16 cellular contexts compared by ENCODE assay signal in genomic region chr17:49146620-49147306, GRCh38. TPM values are rescaled to one million over a fixed set of nuclear protein-coding genes. Genes with fewer than 3 reads are reported as not detected.
DNase-seq lines count a peak whose midpoint lies in the region; ATAC-seq, FAIRE-seq and TF ChIP-seq lines count a peak whose summit lies in the region.
"Had no signal": no experiment of that assay in that cellular context is flagged by ENCODE, and none has a peak within 500 bp of the region (broad histone marks: within the 10 kb centered on the region; RNA-seq: fewer than 3 reads in every experiment).

No MANE protein-coding gene starts in this region.

- H3K9ac ChIP-seq in adipocyte (ENCODE audit: low read length) (no peak overlapping the region), colonic mucosa (ENCODE audit: low read depth in 2 of 2, low read length in 2 of 2) (no peak overlapping the region)

- H3K4me1 Mint-ChIP-seq in GM23338 = no peaks in the 10 kb centered on the region
- H3K4me1 Mint-ChIP-seq: activated T-helper 17 cell treated with anti-CD3 and anti-CD28 coated beads, Interleukin-2, amount 50 U/mL, for 72 hours; immature natural killer cell had no signal

- no peak for TF ChIP-seq POLR2A in A549 (IDR thresholded peaks at IDR 0.05; ENCODE audit: low read length)
- no peak for TF ChIP-seq POLR2A in esophagus muscularis mucosa (IDR thresholded peaks at IDR 0.05; ENCODE audit: low read depth)

- H3K4me3 ChIP-seq in A549 (no peak overlapping the region), HFF-Myc (replicated peaks; ENCODE audit: low read depth, low read length) (no peak overlapping the region), adipocyte (ENCODE audit: low read length) (no peak overlapping the region), esophagus muscularis mucosa (no peak overlapping the region), colonic mucosa (no peak overlapping the region), GM23338 (no peak overlapping the region)
- H3K4me3 ChIP-seq: suprapubic skin had no signal

- peak; percentile 83 to 87 for DNase-seq in A549 (ENCODE audit: low read depth in 1 of 2, low spot score in 1 of 2)
- peak; percentile 96 for DNase-seq in HFF-Myc (ENCODE audit: extremely low read depth, low read depth)
- DNase-seq in adipocyte (ENCODE audit: low read depth) = peak; percentile 91
- peak; percentile 68 for DNase-seq in glomerular endothelial cell (ENCODE audit: extremely low read depth, low read depth, low spot score)
- DNase-seq in esophagus muscularis mucosa (ENCODE audit: extremely low spot score) = no peak
- no peak for DNase-seq in colonic mucosa
- no peak for DNase-seq in GM23338 (ENCODE audit: low spot score)
- DNase-seq: activated CD4-positive, CD25-positive, alpha-beta regulatory T cell; BE2C; immature natural killer cell; NCI-H2029; RPMI8226 had no signal

- FAIRE-seq in A549 (lab: Jason Lieb, UNC) = peak; percentile 23

- no peaks in the 10 kb centered on the region for H3K9me3 Mint-ChIP-seq in GM23338
- H3K9me3 Mint-ChIP-seq: activated T-helper 17 cell treated with anti-CD3 and anti-CD28 coated beads, Interleukin-2, amount 50 U/mL, for 72 hours; dendritic cell treated with granulocyte-macrophage colony-stimulating factor and Interleukin-4, amounts not matched to agents 40 ng/mL and 50 ng/mL, for 4 days had no signal

- ATAC-seq in A549 = peak; percentile 92 to 99
- no peak for ATAC-seq in HG03520 (IDR thresholded peaks at IDR 0.05; ENCODE audit: unreplicated experiment)
- no peak for ATAC-seq in GM23338
- ATAC-seq: activated T-helper 17 cell treated with anti-CD3 and anti-CD28 coated beads, Interleukin-2, amount 50 U/mL, for 72 hours had no signal

- no peak overlapping the region for H3K4me3 Mint-ChIP-seq in GM23338
- H3K4me3 Mint-ChIP-seq: activated T-helper 17 cell treated with anti-CD3 and anti-CD28 coated beads, Interleukin-2, amount 50 U/mL, for 72 hours; dendritic cell treated with granulocyte-macrophage colony-stimulating factor and Interleukin-4, amounts not matched to agents 40 ng/mL and 50 ng/mL, for 4 days; immature natural killer cell had no signal

- TF ChIP-seq RAD21 in A549 (conservative IDR thresholded peaks at IDR 0.05 in 1 of 2, IDR thresholded peaks at IDR 0.05 in 1 of 2) = no peak

- WGBS in A549 (ENCODE audit: missing lambda C conversion rate) = 5% methylated on average over 3 of the region's 3 CpGs
- WGBS in esophagus muscularis mucosa = 24% methylated on average over 3 of the region's 3 CpGs

- TF ChIP-seq CTCF in A549 (IDR thresholded peaks at IDR 0.05) = no peak
- no peak for TF ChIP-seq CTCF in HFF-Myc (IDR thresholded peaks at IDR 0.05; ENCODE audit: low read depth, low read length, missing control alignments)
- no peak for TF ChIP-seq CTCF in esophagus muscularis mucosa (IDR thresholded peaks at IDR 0.05)
- TF ChIP-seq CTCF in colonic mucosa (IDR thresholded peaks at IDR 0.05) = no peak
- TF ChIP-seq CTCF in GM23338 (conservative IDR thresholded peaks at IDR 0.05; ENCODE audit: low read depth in 2 of 2) = no peak

- peaks cover 9% of the 10 kb centered on the region for H3K27me3 ChIP-seq in adipocyte (replicated peaks; ENCODE audit: control insufficient read depth, insufficient read depth, low read length)
- peaks cover 0 to 62% (median 3%) of the 10 kb centered on the region in 4 donors for H3K27me3 ChIP-seq in esophagus muscularis mucosa
- no peaks in the 10 kb centered on the region for H3K27me3 ChIP-seq in colonic mucosa
- H3K27me3 ChIP-seq in GM23338 (ENCODE audit: insufficient read depth) = no peaks in the 10 kb centered on the region

- no peaks in the 10 kb centered on the region for H3F3A ChIP-seq in GM23338 (replicated peaks; ENCODE audit: low read depth)

- no peaks in the 10 kb centered on the region for H3K9me2 ChIP-seq in GM23338 (ENCODE audit: insufficient read depth)

- H3K79me2 ChIP-seq in GM23338 (replicated peaks; ENCODE audit: insufficient read depth) = no peaks in the 10 kb centered on the region

- peaks cover 6% of the 10 kb centered on the region for H3K27me3 Mint-ChIP-seq in GM23338 (ENCODE audit: insufficient read depth, low read depth, poor library complexity)

- H3K36me3 ChIP-seq in adipocyte (ENCODE audit: control insufficient read depth, insufficient read depth, low read length, severe bottlenecking) (no peaks in the 10 kb centered on the region), esophagus muscularis mucosa (no peaks in the 10 kb centered on the region), colonic mucosa (no peaks in the 10 kb centered on the region), GM23338 (ENCODE audit: insufficient read depth) (no peaks in the 10 kb centered on the region)
- H3K36me3 ChIP-seq: BE2C, suprapubic skin had no signal

- peaks cover 17% of the 10 kb centered on the region for H3K4me1 ChIP-seq in A549
- H3K4me1 ChIP-seq in adipocyte (ENCODE audit: control insufficient read depth, insufficient read depth, low read length) = no peaks in the 10 kb centered on the region
- no peaks in the 10 kb centered on the region for H3K4me1 ChIP-seq in esophagus muscularis mucosa
- no peaks in the 10 kb centered on the region for H3K4me1 ChIP-seq in colonic mucosa
- no peaks in the 10 kb centered on the region for H3K4me1 ChIP-seq in GM23338 (ENCODE audit: insufficient read depth)
- H3K4me1 ChIP-seq: BE2C, suprapubic skin had no signal

- CTCF ChIA-PET in A549 (lab: Yijun Ruan, JAX) = interaction anchor here (0.6 to 2.1 kb wide), 16 partner anchors 13 to 115 kb away, joined by 3 to 8 read pairs (median 3); no protein-coding TSS in a partner anchor

- no peaks in the 10 kb centered on the region for H3K36me3 Mint-ChIP-seq in GM23338 (ENCODE audit: low read depth)
- H3K36me3 Mint-ChIP-seq: immature natural killer cell had no signal

- no peak overlapping the region for H2AFZ ChIP-seq in GM23338

- POLR2A ChIA-PET in A549 (lab: Yijun Ruan, JAX) = interaction anchor here (0.5 to 1.6 kb wide), 6 partner anchors 26 to 452 kb away, joined by 3 to 12 read pairs (median 4); no protein-coding TSS in a partner anchor

- H3K9me3 ChIP-seq in A549 = no peaks in the 10 kb centered on the region
- H3K9me3 ChIP-seq in adipocyte (ENCODE audit: control insufficient read depth, low read length) = no peaks in the 10 kb centered on the region
- H3K9me3 ChIP-seq in esophagus muscularis mucosa = no peaks in the 10 kb centered on the region
- H3K9me3 ChIP-seq in colonic mucosa = no peaks in the 10 kb centered on the region
- H3K9me3 ChIP-seq: BE2C, suprapubic skin had no signal

- no peak overlapping the region for H3K27ac Mint-ChIP-seq in GM23338
- H3K27ac Mint-ChIP-seq: activated T-helper 17 cell treated with anti-CD3 and anti-CD28 coated beads, Interleukin-2, amount 50 U/mL, for 72 hours; dendritic cell treated with granulocyte-macrophage colony-stimulating factor and Interleukin-4, amounts not matched to agents 40 ng/mL and 50 ng/mL, for 4 days; immature natural killer cell had no signal

- H4K20me1 ChIP-seq in GM23338 (replicated peaks; ENCODE audit: insufficient read depth) = no peaks in the 10 kb centered on the region; the same call in 1 of the 2 replicates

- TF ChIP-seq EP300 in A549 (IDR thresholded peaks at IDR 0.05) = peak in 1 of 2 experiments; percentile 31; a peak in 1 of 5 replicates
- no peak for TF ChIP-seq EP300 in esophagus muscularis mucosa (IDR thresholded peaks at IDR 0.05)

- intact Hi-C loops in esophagus muscularis mucosa (cut with DNase I) (no loop called here), colonic mucosa (cut with DNase I) (no loop called here)

- H3K4me2 ChIP-seq in A549 = peak overlapping the region; percentile 49
- H3K4me2 ChIP-seq in GM23338 = no peak overlapping the region

- H3K27ac ChIP-seq in A549 = peak overlapping the region; percentile 2 to 67; a peak in 3 of 6 replicates
- H3K27ac ChIP-seq in esophagus muscularis mucosa (replicated peaks in 1 of 4) = no peak overlapping the region
- H3K27ac ChIP-seq in colonic mucosa = no peak overlapping the region
- H3K27ac ChIP-seq in GM23338 (ENCODE audit: low read depth) = no peak overlapping the region
- H3K27ac ChIP-seq: suprapubic skin had no signal

TF ChIP-seq in A549, 52 proteins besides CTCF, POLR2A, EP300 and RAD21 (continues in another document):
- TF ChIP-seq JUNB (IDR thresholded peaks at IDR 0.05) (peak; percentile 72), FOSL2 (IDR thresholded peaks at IDR 0.05) (peak; percentile 62), FOSL2 (CRISPR knock-in tag; IDR thresholded peaks at IDR 0.05) (peak; percentile 91), GATA3 (IDR thresholded peaks at IDR 0.05; ENCODE audit: borderline replicate concordance) (peak; percentile 60; the same call in 1 of the 2 replicates), ATOH8 (CRISPR knock-in tag; IDR thresholded peaks at IDR 0.05; ENCODE audit: low read depth) (peak; percentile 49; the same call in 1 of the 2 replicates)

TF ChIP-seq in GM23338, 12 proteins besides CTCF, POLR2A, EP300 and RAD21:
- TF ChIP-seq EZH2phosphoT487 (IDR thresholded peaks at IDR 0.05; ENCODE audit: unreplicated experiment) (no peak), POLR2AphosphoS5 (IDR thresholded peaks at IDR 0.05; ENCODE audit: low read depth) (no peak)

RNA-seq across cellular contexts. Expression of gene B4GALNT2, which starts 14.2 kb away (rescaled TPM):
- polyA plus RNA-seq in A549 (2011; rRNA removed) = 0.49 and 0.69 TPM in 2 replicates
- polyA plus RNA-seq in A549 (2012; cell fraction: cytosol; rRNA removed) = 0.38 and 0.40 TPM in 2 replicates
- polyA plus RNA-seq in A549 (2012; cell fraction: nucleus; rRNA removed) = 0.59 and 0.72 TPM in 2 replicates
- polyA plus RNA-seq in A549 (2017; fragmentation: RNase III; extraction: RNeasy Plus Mini Kit Qiagen cat#74134 plus additional on column Dnase treatment) = 0.20 to 0.43 TPM (median 0.36 TPM) in 3 replicates
- 0.95 and 1.1 TPM in 2 replicates for polyA minus RNA-seq in A549 (2011; rRNA and poly(A)+ RNA removed)
- total RNA-seq in glomerular endothelial cell = not detected in 2 replicates
- not detected for total RNA-seq in esophagus muscularis mucosa
- 10 to 100 TPM; 13.3 to 26.8 TPM for total RNA-seq in colonic mucosa
- not detected in 2 replicates for total RNA-seq in GM23338 (2014; rRNA removed; shearing (Covaris generic))
- not detected in 2 replicates for polyA plus RNA-seq in GM23338 (2016; fragmentation: Nextera tagmentation; extraction: Ambion mirVana)
- polyA plus RNA-seq: immature natural killer cell had no signal

Comparison
In these comparisons a context has a peak if more than half of its experiments do, and no peak if none do; other contexts are left out.
1. ATAC-seq: peak in A549 (2 of 2); none in HG03520 (single experiment) and GM23338 (single experiment).
2. DNase-seq: peak in A549 (2 of 2), HFF-Myc (single experiment), adipocyte (single experiment) and glomerular endothelial cell (single experiment); none in esophagus muscularis mucosa (single experiment), colonic mucosa (single experiment) and GM23338 (single experiment).
3. H3K27ac ChIP-seq: peak in A549 (2 of 2); none in esophagus muscularis mucosa (0 of 4), colonic mucosa (single experiment) and GM23338 (single experiment).
4. RNA of gene B4GALNT2, which starts 14.2 kb away (total RNA-seq): 13.3 to 26.8 TPM in colonic mucosa; not detected in glomerular endothelial cell, not detected in esophagus muscularis mucosa and not detected in GM23338; every median in the first group is over 10 times any median in the second.